In genomic region chr4:2261853-2262144, GRCh38 we compare ENCODE assay signal across 8 cellular contexts. TPM values are rescaled to one million over a fixed set of nuclear protein-coding genes. Genes with fewer than 3 reads are reported as not detected.
DNase-seq lines count a peak whose midpoint lies in the region; ATAC-seq and TF ChIP-seq lines count a peak whose summit lies in the region.

TSS of gene MXD4 (minus strand) at chr4:2262109. CDS start at chr4:2261980, 129 bp downstream.

- H3K36me3 Mint-ChIP-seq in stimulated activated naive CD8-positive, alpha-beta T cell treated with anti-CD3 and anti-CD28 coated beads, Interleukin-15, Interleukin-2, amounts not matched to agents 100 ng/mL and 50 ng/mL, for 24 hours (ENCODE audit: low read depth): no peaks in the 10 kb centered on the region

- TF ChIP-seq CTCF in VCaP (conservative IDR thresholded peaks at IDR 0.05): no peak

- no peak for DNase-seq in stimulated activated naive CD8-positive, alpha-beta T cell treated with anti-CD3 and anti-CD28 coated beads, Interleukin-15, Interleukin-2, amounts not matched to agents 100 U/mL and 50 U/mL, for 24 hours
- DNase-seq in glomerular endothelial cell (ENCODE audit: extremely low read depth, low read depth, low spot score) (no peak), posterior vena cava (ENCODE audit: low spot score) (no peak), SK-N-DZ (ENCODE audit: low spot score) (no peak), iPS-NIHi7 (ENCODE audit: extremely low spot score) (no peak)
- DNase-seq in NK-92 treated with Interleukin-12 subunit alpha and Interleukin-12 subunit beta, amount 100 ng/mL, for 24 hours (lab: John Stamatoyannopoulos, UW): no peak

- no peak within 1 kb of the TSS for H3K27ac Mint-ChIP-seq in stimulated activated naive CD8-positive, alpha-beta T cell treated with anti-CD3 and anti-CD28 coated beads, Interleukin-15, Interleukin-2, amounts not matched to agents 100 ng/mL and 50 ng/mL, for 24 hours

- H3K27ac ChIP-seq in VCaP: peak within 1 kb of the TSS; percentile 91

- H3K4me3 Mint-ChIP-seq in stimulated activated naive CD8-positive, alpha-beta T cell treated with anti-CD3 and anti-CD28 coated beads, Interleukin-15, Interleukin-2, amounts not matched to agents 100 ng/mL and 50 ng/mL, for 24 hours: peak within 1 kb of the TSS; percentile 63

- H3K9me3 Mint-ChIP-seq in stimulated activated naive CD8-positive, alpha-beta T cell treated with anti-CD3 and anti-CD28 coated beads, Interleukin-15, Interleukin-2, amounts not matched to agents 100 ng/mL and 50 ng/mL, for 24 hours: no peaks in the 10 kb centered on the region

- H3K4me1 Mint-ChIP-seq in stimulated activated naive CD8-positive, alpha-beta T cell treated with anti-CD3 and anti-CD28 coated beads, Interleukin-15, Interleukin-2, amounts not matched to agents 100 ng/mL and 50 ng/mL, for 24 hours (ENCODE audit: low read depth): no peaks in the 10 kb centered on the region

- H3K27me3 Mint-ChIP-seq in stimulated activated naive CD8-positive, alpha-beta T cell treated with anti-CD3 and anti-CD28 coated beads, Interleukin-15, Interleukin-2, amounts not matched to agents 100 ng/mL and 50 ng/mL, for 24 hours: no peaks in the 10 kb centered on the region

- intact Hi-C loops in posterior vena cava (cut with DNase I): loop anchor here in 1 of 2 donors (10.0 kb wide), 1 partner anchor 153 kb away; the partner anchor contains the start of genes CFAP99 and ZFYVE28

- no peak for ATAC-seq in stimulated activated naive CD8-positive, alpha-beta T cell treated with anti-CD3 and anti-CD28 coated beads, Interleukin-15, Interleukin-2, amounts not matched to agents 100 U/mL and 50 U/mL, for 24 hours

RNA-seq across cellular contexts. Expression of gene MXD4, which starts in this region (rescaled TPM):
- 115 and 122 TPM in 2 replicates for total RNA-seq in glomerular endothelial cell
- total RNA-seq in posterior vena cava: 10 to 100 TPM; 43.6 to 43.7 TPM
- 24.6 and 29.0 TPM in 2 replicates for polyA plus RNA-seq in SK-N-DZ (2014; cell fraction: cytosol; rRNA removed)
- polyA plus RNA-seq in SK-N-DZ (2014; cell fraction: nucleus; rRNA removed): 38.6 and 38.7 TPM in 2 replicates
